8 cellular contexts compared by ENCODE assay signal in the genomic region with DNA sequence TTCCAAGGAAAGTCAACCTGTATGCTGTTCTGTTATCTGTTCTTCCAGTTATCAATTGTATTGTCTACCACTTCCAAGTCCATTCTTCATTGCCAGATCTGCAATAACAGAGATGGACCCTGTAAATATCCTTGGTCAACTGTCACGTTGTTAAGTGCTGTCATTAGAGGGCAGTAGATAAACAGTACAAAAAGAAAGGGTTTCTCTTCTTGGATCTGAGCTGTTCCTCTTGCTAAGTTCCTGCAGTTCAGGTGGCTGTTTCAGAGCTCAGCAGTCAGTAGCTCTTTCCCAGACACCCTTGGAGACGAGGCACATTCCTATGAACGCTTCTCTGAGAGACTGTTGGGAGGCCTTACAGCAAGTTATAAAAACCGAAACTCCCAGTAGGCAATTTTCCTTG.
DNase-seq lines count a peak whose midpoint lies in the region; ATAC-seq and TF ChIP-seq lines count a peak whose summit lies in the region.

No MANE protein-coding gene starts in this region.

- POLR2A ChIA-PET in activated CD4-positive, alpha-beta memory T cell treated with anti-CD3 and anti-CD28 coated beads for 36 hours (lab: Charles Lee), result no interaction called here

- intact Hi-C loops in Calu3 (cut with micrococcal nuclease; ENCODE audit: unreplicated experiment), result loop anchor here (1.0 to 5.0 kb wide), 5 partner anchors 124 to 392 kb away; no protein-coding TSS in a partner anchor
- intact Hi-C loops in activated CD4-positive, alpha-beta memory T cell treated with anti-CD3 and anti-CD28 coated beads for 36 hours (cut with micrococcal nuclease), result no loop called here

- H3K27me3 ChIP-seq in WERI-Rb-1 (ENCODE audit: insufficient read depth, low read depth, severe bottlenecking), result no peaks in the 10 kb centered on the region
- H3K27me3 ChIP-seq in kidney epithelial cell (ENCODE audit: control insufficient read depth, insufficient read depth, low read length), result no peaks in the 10 kb centered on the region

- CTCF ChIA-PET in Calu3 (lab: Charles Lee), result interaction anchor here (0.7 to 1.3 kb wide), 9 partner anchors 125 to 400 kb away, joined by 3 to 15 read pairs (median 6); no protein-coding TSS in a partner anchor
- CTCF ChIA-PET in activated CD4-positive, alpha-beta memory T cell treated with anti-CD3 and anti-CD28 coated beads for 36 hours (lab: Charles Lee), result no interaction called here

- peaks cover 12% of the 10 kb centered on the region for H3K4me1 Mint-ChIP-seq in Calu3 (ENCODE audit: low read depth, unreplicated experiment)
- no peaks in the 10 kb centered on the region for H3K4me1 Mint-ChIP-seq in activated CD4-positive, alpha-beta memory T cell treated with anti-CD3 and anti-CD28 coated beads for 36 hours (ENCODE audit: low read depth)

- peak; percentile 57 for ATAC-seq in HG03135 (IDR thresholded peaks at IDR 0.05; ENCODE audit: unreplicated experiment)
- no peak for ATAC-seq in GM21717 (IDR thresholded peaks at IDR 0.05; ENCODE audit: unreplicated experiment)

- H3K9me3 ChIP-seq in WERI-Rb-1 (ENCODE audit: severe bottlenecking), result no peaks in the 10 kb centered on the region

- H3K9me3 Mint-ChIP-seq in Calu3 (ENCODE audit: low read depth, unreplicated experiment), result no peaks in the 10 kb centered on the region
- H3K9me3 Mint-ChIP-seq in activated CD4-positive, alpha-beta memory T cell treated with anti-CD3 and anti-CD28 coated beads for 36 hours, result no peaks in the 10 kb centered on the region

- H3K27ac ChIP-seq in WERI-Rb-1, result no peak overlapping the region

- TF ChIP-seq CTCF in Calu3 (IDR thresholded peaks at IDR 0.05; ENCODE audit: unreplicated experiment) (peak; percentile 36), WERI-Rb-1 (IDR thresholded peaks at IDR 0.05; ENCODE audit: low read depth, low read length) (peak; percentile 43), kidney epithelial cell (IDR thresholded peaks at IDR 0.05; ENCODE audit: insufficient read depth, low read length, poor library complexity, severe bottlenecking) (peak; percentile 43)

- H3K27ac Mint-ChIP-seq in Calu3 (ENCODE audit: unreplicated experiment), result peak overlapping the region; percentile 14
- H3K27ac Mint-ChIP-seq in activated CD4-positive, alpha-beta memory T cell treated with anti-CD3 and anti-CD28 coated beads for 36 hours, result no peak overlapping the region

- no TSS peak for BruUV-seq in Calu3 (replicated peaks; lab: Mats Ljungman, UMichigan)

- H3K36me3 ChIP-seq in WERI-Rb-1 (no peaks in the 10 kb centered on the region), kidney epithelial cell (ENCODE audit: control insufficient read depth, insufficient read depth, low read length) (no peaks in the 10 kb centered on the region)

- no peaks in the 10 kb centered on the region for H3K27me3 Mint-ChIP-seq in Calu3 (ENCODE audit: unreplicated experiment)
- H3K27me3 Mint-ChIP-seq in activated CD4-positive, alpha-beta memory T cell treated with anti-CD3 and anti-CD28 coated beads for 36 hours, result no peaks in the 10 kb centered on the region

- no peak overlapping the region for H3K4me3 Mint-ChIP-seq in Calu3 (ENCODE audit: low read depth, unreplicated experiment)
- no peak overlapping the region for H3K4me3 Mint-ChIP-seq in activated CD4-positive, alpha-beta memory T cell treated with anti-CD3 and anti-CD28 coated beads for 36 hours

- no peaks in the 10 kb centered on the region for H3K36me3 Mint-ChIP-seq in Calu3 (ENCODE audit: insufficient read depth, unreplicated experiment)
- H3K36me3 Mint-ChIP-seq in activated CD4-positive, alpha-beta memory T cell treated with anti-CD3 and anti-CD28 coated beads for 36 hours, result no peaks in the 10 kb centered on the region

- peak; percentile 9 for DNase-seq in Calu3
- no peak for DNase-seq in WERI-Rb-1
- peak; percentile 5 for DNase-seq in kidney epithelial cell (ENCODE audit: low read depth)
- no peak for DNase-seq in activated CD4-positive, alpha-beta memory T cell treated with anti-CD3 and anti-CD28 coated beads for 36 hours
- no peak for DNase-seq in ureter (ENCODE audit: low spot score)
- no peak for DNase-seq in activated CD4-positive, alpha-beta T cell treated with anti-CD3 and anti-CD28 coated beads, Interleukin-2, amount 50 U/mL, for 48 hours

- H3K4me3 ChIP-seq in WERI-Rb-1 (ENCODE audit: low read depth, low read length) (no peak overlapping the region), kidney epithelial cell (ENCODE audit: low read depth, low read length) (no peak overlapping the region)

Comparison
In these comparisons a context has a peak if more than half of its experiments do, and no peak if none do; other contexts are left out.
1. DNase-seq: peak in Calu3 (single experiment) and kidney epithelial cell (single experiment); none in WERI-Rb-1 (single experiment), activated CD4-positive, alpha-beta memory T cell treated with anti-CD3 and anti-CD28 coated beads for 36 hours (single experiment), ureter (single experiment) and activated CD4-positive, alpha-beta T cell treated with anti-CD3 and anti-CD28 coated beads, Interleukin-2, amount 50 U/mL, for 48 hours (0 of 2).
2. Peak in every context shown above with its lines, with median percentiles within 50 percentile points of each other: CTCF ChIP-seq.